9 cellular contexts compared by ENCODE assay signal in genomic region chr2:48316753-48317750, GRCh38. TPM values are rescaled to one million over a fixed set of nuclear protein-coding genes. Genes with fewer than 3 reads are reported as not detected.
DNase-seq lines count a peak whose midpoint lies in the region; ATAC-seq, FAIRE-seq and TF ChIP-seq lines count a peak whose summit lies in the region.
"Had no signal": no experiment of that assay in that cellular context is flagged by ENCODE, and none has a peak within 500 bp of the region (broad histone marks: within the 10 kb centered on the region; RNA-seq: fewer than 3 reads in every experiment).

No MANE protein-coding gene starts in this region.

- intact Hi-C loops in pancreas (cut with DNase I): no loop called here

- no peaks in the 10 kb centered on the region for H3K9me3 Mint-ChIP-seq in activated naive CD8-positive, alpha-beta T cell treated with anti-CD3 and anti-CD28 coated beads, Interleukin-2, amount 50 U/mL, for 24 hours
- H3K9me3 Mint-ChIP-seq in neural crest cell: peaks cover 5% of the 10 kb centered on the region

- FAIRE-seq in pancreas (lab: Jason Lieb, UNC): no peak

- H3K4me2 ChIP-seq in MM.1S (ENCODE audit: low read depth, low read length): peak overlapping the region; percentile 93

- H3K36me3 ChIP-seq in MM.1S (replicated peaks; ENCODE audit: insufficient read depth, low read length) (no peaks in the 10 kb centered on the region), pancreas (no peaks in the 10 kb centered on the region)

- no peaks in the 10 kb centered on the region for H3K9me2 ChIP-seq in MM.1S (replicated peaks; ENCODE audit: insufficient read depth, low read length)

- H3K9ac ChIP-seq in MM.1S (ENCODE audit: low read length): peak overlapping the region; percentile 96; the same call in 1 of the 2 replicates

- no peak for DNase-seq in MM.1S
- no peak for DNase-seq in activated naive CD8-positive, alpha-beta T cell treated with anti-CD3 and anti-CD28 coated beads, Interleukin-2, amount 50 U/mL, for 24 hours
- DNase-seq in neural crest cell (ENCODE audit: low read depth, low spot score): no peak
- no peak for DNase-seq in GM19240 (ENCODE audit: insufficient read length, low spot score)
- no peak for DNase-seq in pancreas
- DNase-seq: NCI-H226, T-helper 9 cell had no signal

- peak overlapping the region; percentile 97 for H3K27ac Mint-ChIP-seq in activated naive CD8-positive, alpha-beta T cell treated with anti-CD3 and anti-CD28 coated beads, Interleukin-2, amount 50 U/mL, for 24 hours
- no peak overlapping the region for H3K27ac Mint-ChIP-seq in neural crest cell (ENCODE audit: unreplicated experiment)

- no peak overlapping the region for H2AFZ ChIP-seq in MM.1S (ENCODE audit: low read length)

- no peaks in the 10 kb centered on the region; the same call in 1 of the 2 replicates for H4K20me1 ChIP-seq in MM.1S (ENCODE audit: insufficient read depth, low read length)

- ATAC-seq in activated naive CD8-positive, alpha-beta T cell treated with anti-CD3 and anti-CD28 coated beads, Interleukin-2, amount 50 U/mL, for 24 hours: no peak
- ATAC-seq in GM18520 (IDR thresholded peaks at IDR 0.05; ENCODE audit: unreplicated experiment) (no peak), pancreas (no peak)

- H3K4me3 ChIP-seq in GM08714 (ENCODE audit: low read length): peak overlapping the region; percentile 50
- H3K4me3 ChIP-seq in MM.1S (ENCODE audit: low read length): peak overlapping the region; percentile 32; the same call in 1 of the 2 replicates
- no peak overlapping the region for H3K4me3 ChIP-seq in pancreas

- peaks cover 21% of the 10 kb centered on the region for H3K36me3 Mint-ChIP-seq in activated naive CD8-positive, alpha-beta T cell treated with anti-CD3 and anti-CD28 coated beads, Interleukin-2, amount 50 U/mL, for 24 hours (ENCODE audit: low read depth)
- peaks cover 2% of the 10 kb centered on the region for H3K36me3 Mint-ChIP-seq in neural crest cell (ENCODE audit: low read depth)

- peaks cover 59% of the 10 kb centered on the region for H3K4me1 Mint-ChIP-seq in activated naive CD8-positive, alpha-beta T cell treated with anti-CD3 and anti-CD28 coated beads, Interleukin-2, amount 50 U/mL, for 24 hours
- peaks cover 36% of the 10 kb centered on the region for H3K4me1 Mint-ChIP-seq in neural crest cell

- peaks cover 23% of the 10 kb centered on the region for H3F3A ChIP-seq in MM.1S (ENCODE audit: insufficient read depth, low read length)

- no peaks in the 10 kb centered on the region for H3K9me3 ChIP-seq in MM.1S (replicated peaks; ENCODE audit: insufficient read depth, low read length)
- no peaks in the 10 kb centered on the region for H3K9me3 ChIP-seq in pancreas

- H3K27me3 ChIP-seq in MM.1S (replicated peaks; ENCODE audit: insufficient read depth, low read length) (no peaks in the 10 kb centered on the region), pancreas (no peaks in the 10 kb centered on the region)

- H3K4me1 ChIP-seq in MM.1S (ENCODE audit: low read length): peaks cover 13% of the 10 kb centered on the region
- H3K4me1 ChIP-seq in pancreas: peaks cover 0 to 10% (median 7%) of the 10 kb centered on the region in 3 donors

- H3K79me2 ChIP-seq in MM.1S (ENCODE audit: low read length): peaks cover 73% of the 10 kb centered on the region

- TF ChIP-seq CTCF in MM.1S (IDR thresholded peaks at IDR 0.05; ENCODE audit: low read length) (no peak), neural crest cell (conservative IDR thresholded peaks at IDR 0.05) (no peak), pancreas (IDR thresholded peaks at IDR 0.05) (no peak)

- H3K4me3 Mint-ChIP-seq in activated naive CD8-positive, alpha-beta T cell treated with anti-CD3 and anti-CD28 coated beads, Interleukin-2, amount 50 U/mL, for 24 hours: peak overlapping the region; percentile 96
- H3K4me3 Mint-ChIP-seq in neural crest cell: peak overlapping the region; percentile 67

- WGBS in pancreas, 2 donors: 88 to 90% methylated on average over 8 of the region's 8 CpGs

- H3K27me3 Mint-ChIP-seq in activated naive CD8-positive, alpha-beta T cell treated with anti-CD3 and anti-CD28 coated beads, Interleukin-2, amount 50 U/mL, for 24 hours: no peaks in the 10 kb centered on the region
- no peaks in the 10 kb centered on the region for H3K27me3 Mint-ChIP-seq in neural crest cell (ENCODE audit: low read depth)

- no peak overlapping the region; the same call in 1 of the 2 replicates for H3K27ac ChIP-seq in MM.1S (ENCODE audit: low read length)
- H3K27ac ChIP-seq in pancreas: no peak overlapping the region

RNA-seq across cellular contexts. Expression of gene FOXN2, which starts 2.6 kb away (rescaled TPM):
- 24.7 and 28.6 TPM in 2 replicates for total RNA-seq in neural crest cell
- total RNA-seq in pancreas: 10 to 100 TPM in 1 of 6 donors, 1 to 10 TPM in 5; 6.0 to 12.1 (median 7.7) TPM
- 1 to 10 TPM; 1.7 to 3.4 TPM for polyA plus RNA-seq in pancreas

Comparison
In these comparisons a context has a peak if more than half of its experiments do, and no peak if none do; other contexts are left out.
1. H3K4me3 ChIP-seq: peak in GM08714 (single experiment) and MM.1S (single experiment); none in pancreas (0 of 4).